ENCODE assay signal across 18 cellular contexts in the genomic region with DNA sequence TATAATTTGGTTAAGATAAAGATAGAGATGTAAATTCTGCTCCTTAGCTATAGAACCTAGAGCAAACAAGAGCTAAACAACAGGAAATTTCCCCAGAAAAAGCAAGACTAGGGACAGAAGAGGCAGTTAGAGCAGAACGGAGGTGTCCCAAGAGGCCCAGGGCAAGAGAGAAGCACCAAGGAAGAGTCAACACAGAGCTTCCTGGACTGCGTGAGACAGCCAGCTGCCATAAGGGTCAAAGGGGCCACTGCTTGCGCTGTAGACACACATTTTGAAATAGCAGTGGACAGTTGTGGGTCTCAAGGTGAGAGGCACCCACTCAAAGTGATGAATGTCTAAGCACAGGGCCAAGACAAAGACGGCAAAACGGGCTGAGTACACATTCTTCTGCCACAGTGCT.
DNase-seq lines count a peak whose midpoint lies in the region; ATAC-seq and TF ChIP-seq lines count a peak whose summit lies in the region.
"Had no signal": no experiment of that assay in that cellular context is flagged by ENCODE, and none has a peak within 500 bp of the region (broad histone marks: within the 10 kb centered on the region; RNA-seq: fewer than 3 reads in every experiment).

No MANE protein-coding gene starts in this region.

- H3K36me3 ChIP-seq in BLaER1 (peaks cover 28% of the 10 kb centered on the region), endodermal cell (ENCODE audit: control insufficient read depth, insufficient read depth, low read length) (peaks cover 6% of the 10 kb centered on the region), trophoblast cell (ENCODE audit: control insufficient read depth in 1 of 2, insufficient read depth in 2 of 2, low read length in 2 of 2) (no peaks in the 10 kb centered on the region)

- intact Hi-C loops in right cardiac atrium (cut with DNase I): no loop called here

- no peak overlapping the region for H2BK5ac ChIP-seq in trophoblast cell (ENCODE audit: low read depth, low read length, poor library complexity)

- H3K4ac ChIP-seq in trophoblast cell (ENCODE audit: low read depth, low read length): no peak overlapping the region

- H3K14ac ChIP-seq in trophoblast cell (ENCODE audit: low read length): no peak overlapping the region

- H4K8ac ChIP-seq in trophoblast cell (ENCODE audit: low read depth, low read length): no peak overlapping the region

- H3K27ac ChIP-seq in BLaER1 (peak overlapping the region; percentile 24; the same call in 1 of the 2 replicates), endodermal cell (ENCODE audit: low read depth, low read length) (no peak overlapping the region), trophoblast cell (ENCODE audit: low read depth, low read length) (no peak overlapping the region), right cardiac atrium (ENCODE audit: low read length) (no peak overlapping the region)

- H3K4me3 ChIP-seq in BLaER1 (no peak overlapping the region), endodermal cell (ENCODE audit: low read length) (no peak overlapping the region), trophoblast cell (ENCODE audit: low read depth, low read length) (no peak overlapping the region), right cardiac atrium (ENCODE audit: low read length) (no peak overlapping the region)

- TF ChIP-seq CTCF in endodermal cell (conservative IDR thresholded peaks at IDR 0.05): no peak

- DNase-seq in NCI-H526 treated with DMSO at 0.1 percent for 48 hours (lab: John Stamatoyannopoulos, UW): peak; percentile 59
- no peak for DNase-seq in endodermal cell
- DNase-seq in trophoblast cell: no peak
- DNase-seq in right cardiac atrium: no peak
- DNase-seq in AML-193 (lab: John Stamatoyannopoulos, UW): no peak
- DNase-seq: 8988T; ACHN; CD8-positive, alpha-beta T cell; COR-L47; DND-41; GDM1; HCEC 1CT; KG1 had no signal

- no peaks in the 10 kb centered on the region for H3K27me3 Mint-ChIP-seq in endodermal cell (ENCODE audit: insufficient read depth)
- H3K27me3 Mint-ChIP-seq: B cell, IgD-negative memory B cell had no signal

- H2BK12ac ChIP-seq in trophoblast cell (ENCODE audit: low read length): no peak overlapping the region

- 94% methylated on average over 5 of the region's 5 CpGs for WGBS in endodermal cell (ENCODE audit: insufficient coverage in 1 of 2, insufficient read length in 1 of 2), 2 experiments
- WGBS in trophoblast cell (ENCODE audit: extremely low coverage, insufficient coverage, insufficient read length): no CpG with 5 or more reads among the region's 5 CpGs
- WGBS in right cardiac atrium: 92% methylated on average over 5 of the region's 5 CpGs

- H3K9me3 Mint-ChIP-seq in endodermal cell: peaks cover 7% of the 10 kb centered on the region

- H3K9ac ChIP-seq in BLaER1: peak overlapping the region; percentile 7; the same call in 1 of the 2 replicates
- H3K9ac ChIP-seq in endodermal cell (ENCODE audit: extremely low read depth, low read length, poor library complexity, severe bottlenecking): no peak overlapping the region
- no peak overlapping the region for H3K9ac ChIP-seq in trophoblast cell (ENCODE audit: low read length)

- no peak overlapping the region for H2BK120ac ChIP-seq in trophoblast cell (ENCODE audit: insufficient read depth, low read length, poor library complexity)

- peaks cover 2% of the 10 kb centered on the region for H3K4me1 Mint-ChIP-seq in endodermal cell
- H3K4me1 Mint-ChIP-seq: B cell, CD14-positive monocyte had no signal

- H3K27me3 ChIP-seq in BLaER1 (no peaks in the 10 kb centered on the region), endodermal cell (ENCODE audit: control insufficient read depth, insufficient read depth, low read length, poor library complexity, severe bottlenecking) (no peaks in the 10 kb centered on the region), trophoblast cell (ENCODE audit: insufficient read depth, low read length) (no peaks in the 10 kb centered on the region), right cardiac atrium (ENCODE audit: control insufficient read depth, insufficient read depth) (no peaks in the 10 kb centered on the region)

- no peak overlapping the region for H4K91ac ChIP-seq in trophoblast cell (ENCODE audit: low read depth, low read length)

- no peak overlapping the region for H4K12ac ChIP-seq in trophoblast cell (ENCODE audit: low read depth, low read length)

- ATAC-seq in right cardiac atrium (no peak), GM21825 (IDR thresholded peaks at IDR 0.05; ENCODE audit: unreplicated experiment) (no peak)
- ATAC-seq: CD8-positive, alpha-beta T cell had no signal

- H2AFZ ChIP-seq in trophoblast cell (ENCODE audit: insufficient read depth, low read length, poor library complexity): no peak overlapping the region

- H3K18ac ChIP-seq in trophoblast cell (ENCODE audit: low read length): peak overlapping the region; percentile 71

- no peak overlapping the region for H2AK5ac ChIP-seq in trophoblast cell (ENCODE audit: low read length)

- H3K4me2 ChIP-seq in BLaER1 (peak overlapping the region; percentile 57), trophoblast cell (ENCODE audit: low read length) (no peak overlapping the region)

- H3K9me3 ChIP-seq in BLaER1: peaks cover 12% of the 10 kb centered on the region
- H3K9me3 ChIP-seq in endodermal cell (ENCODE audit: control insufficient read depth, low read length): peaks cover 4% of the 10 kb centered on the region
- no peaks in the 10 kb centered on the region for H3K9me3 ChIP-seq in trophoblast cell (ENCODE audit: insufficient read depth, low read depth, low read length)
- H3K9me3 ChIP-seq in right cardiac atrium (ENCODE audit: control insufficient read depth, low read length): no peaks in the 10 kb centered on the region

- H3K4me1 ChIP-seq in BLaER1: peaks cover 13% of the 10 kb centered on the region
- H3K4me1 ChIP-seq in endodermal cell (ENCODE audit: control insufficient read depth, insufficient read depth, low read length): no peaks in the 10 kb centered on the region
- H3K4me1 ChIP-seq in trophoblast cell (ENCODE audit: control insufficient read depth in 1 of 2, insufficient read depth in 2 of 2, low read length in 2 of 2): peaks cover 0 to 2% of the 10 kb centered on the region in 2 experiments
- H3K4me1 ChIP-seq in right cardiac atrium (ENCODE audit: control insufficient read depth, insufficient read depth, low read length): no peaks in the 10 kb centered on the region

- H3K23ac ChIP-seq in trophoblast cell (ENCODE audit: low read length): no peak overlapping the region

- no peak overlapping the region for H3K4me3 Mint-ChIP-seq in endodermal cell
- H3K4me3 Mint-ChIP-seq: B cell; CD14-positive monocyte; CD8-positive, alpha-beta T cell; IgD-negative memory B cell had no signal

- H3K36me3 Mint-ChIP-seq in endodermal cell (ENCODE audit: low read depth): peaks cover 22% of the 10 kb centered on the region

- H3K79me1 ChIP-seq in trophoblast cell (ENCODE audit: low read length): peaks cover 3% of the 10 kb centered on the region

- no peaks in the 10 kb centered on the region for H3K79me2 ChIP-seq in trophoblast cell (ENCODE audit: control insufficient read depth, insufficient read depth, low read length, poor library complexity)

- H4K20me1 ChIP-seq in BLaER1: no peaks in the 10 kb centered on the region

- peak overlapping the region; percentile 12 for H3K27ac Mint-ChIP-seq in endodermal cell
- H3K27ac Mint-ChIP-seq: B cell; CD8-positive, alpha-beta T cell; IgD-negative memory B cell had no signal
